18 cellular contexts compared by ENCODE assay signal in the genomic region with DNA sequence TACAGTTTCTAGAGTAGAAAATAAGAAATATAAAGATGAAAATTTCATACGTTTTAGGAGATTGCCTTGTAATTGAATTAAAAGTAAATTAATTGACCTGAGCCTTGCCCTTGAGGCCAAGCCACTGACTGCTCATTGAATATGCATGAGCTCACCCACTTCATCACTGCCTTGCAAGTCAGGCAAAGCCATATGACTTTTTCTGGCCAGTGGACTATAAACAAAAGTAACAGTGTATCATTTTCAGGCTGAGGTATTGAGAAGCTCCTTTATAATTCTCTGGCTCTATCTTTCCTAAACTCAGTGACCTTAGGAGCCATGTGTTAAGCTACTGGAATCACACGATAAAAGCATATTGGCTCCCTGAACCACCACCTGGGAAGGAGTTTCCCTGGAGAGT.
DNase-seq lines count a peak whose midpoint lies in the region; FAIRE-seq and TF ChIP-seq lines count a peak whose summit lies in the region.
"Had no signal": no experiment of that assay in that cellular context is flagged by ENCODE, and none has a peak within 500 bp of the region (broad histone marks: within the 10 kb centered on the region; RNA-seq: fewer than 3 reads in every experiment).

No MANE protein-coding gene starts in this region.

- WGBS in GM23248 (ENCODE audit: low coverage in 1 of 2, low lambda C conversion rate in 2 of 2, missing lambda C conversion rate in 2 of 2), 2 experiments, result 76 to 84% methylated on average over 2 of the region's 2 CpGs
- 67 to 77% methylated on average over 2 of the region's 2 CpGs for WGBS in testis, 2 donors
- 38 to 49% methylated on average over 2 of the region's 2 CpGs for WGBS in tibial nerve, 2 donors

- no peak for FAIRE-seq in RCC 7860 (lab: Jason Lieb, UNC)
- FAIRE-seq: A549 had no signal

- TF ChIP-seq CTCF in fibroblast of villous mesenchyme (IDR thresholded peaks at IDR 0.05; ENCODE audit: insufficient read depth, low read depth, low read length) (no peak), testis (IDR thresholded peaks at IDR 0.05) (no peak), GM10248 (IDR thresholded peaks at IDR 0.05; ENCODE audit: control extremely low read depth, extremely low read depth, low read depth, missing control alignments) (no peak), tibial nerve (IDR thresholded peaks at IDR 0.05) (no peak)

- H3K9me3 ChIP-seq in GM23248 (ENCODE audit: low read depth) (no peaks in the 10 kb centered on the region), testis (no peaks in the 10 kb centered on the region), tibial nerve (no peaks in the 10 kb centered on the region)
- H3K9me3 ChIP-seq: A549, Caco-2 had no signal

- no peaks in the 10 kb centered on the region for H3K4me1 ChIP-seq in GM23248 (ENCODE audit: insufficient read depth)
- peaks cover 4% of the 10 kb centered on the region for H3K4me1 ChIP-seq in testis
- no peaks in the 10 kb centered on the region for H3K4me1 ChIP-seq in tibial nerve
- H3K4me1 ChIP-seq: A549, Caco-2 had no signal

- no peak overlapping the region for H3K4me3 ChIP-seq in GM23248
- H3K4me3 ChIP-seq in fibroblast of villous mesenchyme (ENCODE audit: low read depth, low read length), result no peak overlapping the region
- H3K4me3 ChIP-seq in testis, result no peak overlapping the region
- H3K4me3 ChIP-seq in tibial nerve, result no peak overlapping the region
- H3K4me3 ChIP-seq: A549 had no signal

- H3K27me3 ChIP-seq in GM23248 (replicated peaks; ENCODE audit: insufficient read depth) (no peaks in the 10 kb centered on the region), testis (no peaks in the 10 kb centered on the region), tibial nerve (no peaks in the 10 kb centered on the region)

- TF ChIP-seq EP300 in tibial nerve (IDR thresholded peaks at IDR 0.05), result no peak

- no peaks in the 10 kb centered on the region for H3F3A ChIP-seq in GM23248 (ENCODE audit: insufficient read depth)

- H3K27ac ChIP-seq in GM23248, result no peak overlapping the region
- H3K27ac ChIP-seq in testis, result peak overlapping the region in 1 of 2 donors; percentile 17
- H3K27ac ChIP-seq in tibial nerve, result no peak overlapping the region
- H3K27ac ChIP-seq: A549, HL-60 had no signal

- no peak overlapping the region for H3K4me2 ChIP-seq in GM23248 (ENCODE audit: unreplicated experiment)
- H3K4me2 ChIP-seq: A549 had no signal

- in situ Hi-C loops in GM23248 (cut with MboI), result no loop called here
- in situ Hi-C loops in SK-MEL-5 (cut with HindIII; ENCODE audit: low pct_unique_long_range_greater_than_20kb, low sequenced_read_pairs), result no loop called here

- CTCF ChIA-PET in GM10248 (lab: Yijun Ruan, JAX), result interaction anchor here (1.4 kb wide), 1 partner anchor 18 kb away, joined by 3 read pairs; no protein-coding TSS in a partner anchor

- H2AFZ ChIP-seq in GM23248, result no peak overlapping the region

- H3K36me3 ChIP-seq in GM23248 (ENCODE audit: low read depth) (no peaks in the 10 kb centered on the region), testis (ENCODE audit: low read depth, missing control alignments) (no peaks in the 10 kb centered on the region), tibial nerve (no peaks in the 10 kb centered on the region)

- DNase-seq in GM23248, result peak; percentile 11
- DNase-seq in SK-MEL-5 (ENCODE audit: low read depth, low spot score), result peak; percentile 11
- peak; percentile 17 for DNase-seq in fibroblast of villous mesenchyme (ENCODE audit: low read depth)
- peak; percentile 66 for DNase-seq in testis
- DNase-seq in GM10248 (ENCODE audit: extremely low spot score), result no peak
- DNase-seq in RCC 7860 (ENCODE audit: low spot score), result no peak
- DNase-seq in tibial nerve (ENCODE audit: low spot score in 2 of 2), result no peak
- DNase-seq: C1 segment of cervical spinal cord; Caco-2; CD4-positive, alpha-beta memory T cell; DND-41; NCI-H1092; NCI-H1417 treated with DMSO at 0.1 percent for 48 hours; NCI-H1694 treated with DMSO at 0.1 percent for 48 hours; NCI-H2081; NCI-H2227 treated with DMSO at 0.1 percent for 48 hours had no signal

- H3K9ac ChIP-seq in GM23248, result no peak overlapping the region

- H4K20me1 ChIP-seq in GM23248 (ENCODE audit: insufficient read depth), result no peaks in the 10 kb centered on the region

- TF ChIP-seq POLR2A in testis (IDR thresholded peaks at IDR 0.05), result no peak
- no peak for TF ChIP-seq POLR2A in tibial nerve (IDR thresholded peaks at IDR 0.05)

- POLR2A ChIA-PET in GM10248 (lab: Yijun Ruan, JAX), result no interaction called here

- no peaks in the 10 kb centered on the region for H3K9me2 ChIP-seq in GM23248 (ENCODE audit: insufficient read depth)

- intact Hi-C loops in testis (cut with DNase I; ENCODE audit: low total_unique reads), result no loop called here

- H3K79me2 ChIP-seq in GM23248 (ENCODE audit: insufficient read depth), result no peaks in the 10 kb centered on the region

Comparison
In these comparisons a context has a peak if more than half of its experiments do, and no peak if none do; other contexts are left out.
1. DNase-seq: peak in GM23248 (single experiment), SK-MEL-5 (single experiment), fibroblast of villous mesenchyme (single experiment) and testis (single experiment); none in GM10248 (single experiment), RCC 7860 (single experiment) and tibial nerve (0 of 2).